Comparison of ENCODE assay signal across 17 cellular contexts in genomic region chr12:4140607-4141301, GRCh38.
DNase-seq lines count a peak whose midpoint lies in the region; ATAC-seq, FAIRE-seq and TF ChIP-seq lines count a peak whose summit lies in the region.
"Had no signal": no experiment of that assay in that cellular context is flagged by ENCODE, and none has a peak within 500 bp of the region (broad histone marks: within the 10 kb centered on the region; RNA-seq: fewer than 3 reads in every experiment).

No MANE protein-coding gene starts in this region.

- peaks cover 3% of the 10 kb centered on the region for H3K36me3 Mint-ChIP-seq in CD4-positive, CD25-positive, alpha-beta regulatory T cell
- peaks cover 16% of the 10 kb centered on the region for H3K36me3 Mint-ChIP-seq in activated CD4-positive, alpha-beta memory T cell treated with anti-CD3 and anti-CD28 coated beads, Interleukin-2, amount 10 ng/mL, durations not matched to agents 7 days and 5 days (ENCODE audit: low read depth)

- H4K91ac ChIP-seq in H1 (replicated peaks; ENCODE audit: insufficient read length, low read length) = no peak overlapping the region

- H2BK20ac ChIP-seq in H1 (ENCODE audit: low read length) = peak overlapping the region; percentile 61; the same call in 1 of the 2 replicates

- no peak for TF ChIP-seq RAD21 in H1 (IDR thresholded peaks at IDR 0.05 in 1 of 2, conservative IDR thresholded peaks at IDR 0.05 in 1 of 2; ENCODE audit: low read depth in 2 of 2, low read length in 2 of 2)

- no peaks in the 10 kb centered on the region for H3K79me1 ChIP-seq in H1 (ENCODE audit: low read depth, low read length)

- H3K27ac ChIP-seq in BLaER1 (peak overlapping the region; percentile 46), H1 (ENCODE audit: low read depth, low read length) (no peak overlapping the region)
- peak overlapping the region; percentile 88 for H3K27ac ChIP-seq in CD4-positive, CD25-positive, alpha-beta regulatory T cell (ENCODE audit: insufficient read depth, low read length, poor library complexity, severe bottlenecking)
- H3K27ac ChIP-seq: colonic mucosa, lower lobe of right lung, parathyroid adenoma, transverse colon had no signal

- ATAC-seq in CD4-positive, CD25-positive, alpha-beta regulatory T cell (ENCODE audit: low read depth in 2 of 2) = no peak
- ATAC-seq: lower lobe of right lung had no signal

- TF ChIP-seq CTCF in H1 (IDR thresholded peaks at IDR 0.05; ENCODE audit: control extremely low read depth in 1 of 3, insufficient read depth in 1 of 3, low read depth in 1 of 3, low read length in 3 of 3) = no peak

- H3K4me3 Mint-ChIP-seq in CD4-positive, CD25-positive, alpha-beta regulatory T cell = peak overlapping the region in 1 of 4 donors; percentile 90
- H3K4me3 Mint-ChIP-seq in activated CD4-positive, alpha-beta memory T cell treated with anti-CD3 and anti-CD28 coated beads, Interleukin-2, amount 10 ng/mL, durations not matched to agents 7 days and 5 days = no peak overlapping the region

- no peak overlapping the region for H3K23ac ChIP-seq in H1 (ENCODE audit: insufficient read length)

- H3K4me1 ChIP-seq in BLaER1 (peaks cover 64% of the 10 kb centered on the region), H1 (replicated peaks in 1 of 4; ENCODE audit: control insufficient read depth in 3 of 4, insufficient read depth in 4 of 4, low read length in 3 of 4) (peaks cover 0 to 18% (median 4%) of the 10 kb centered on the region in 4 experiments; a peak in 5 of 7 replicates)
- peaks cover 69% of the 10 kb centered on the region for H3K4me1 ChIP-seq in CD4-positive, CD25-positive, alpha-beta regulatory T cell (ENCODE audit: control insufficient read depth, insufficient read depth, low read length, poor library complexity, severe bottlenecking)
- H3K4me1 ChIP-seq: Caco-2, colonic mucosa, parathyroid adenoma had no signal

- H3K4me1 Mint-ChIP-seq in CD4-positive, CD25-positive, alpha-beta regulatory T cell = peaks cover 29 to 80% (median 59%) of the 10 kb centered on the region in 4 donors
- peaks cover 85% of the 10 kb centered on the region for H3K4me1 Mint-ChIP-seq in activated CD4-positive, alpha-beta memory T cell treated with anti-CD3 and anti-CD28 coated beads, Interleukin-2, amount 10 ng/mL, durations not matched to agents 7 days and 5 days

- H3K27me3 ChIP-seq in BLaER1 = no peaks in the 10 kb centered on the region
- H3K27me3 ChIP-seq in CD4-positive, CD25-positive, alpha-beta regulatory T cell (ENCODE audit: control insufficient read depth, insufficient read depth, low read length) = no peaks in the 10 kb centered on the region
- H3K27me3 ChIP-seq in H1 (replicated peaks in 1 of 4; ENCODE audit: control insufficient read depth in 3 of 4, extremely low read depth in 1 of 4, insufficient read depth in 3 of 4, low read length in 3 of 4) = no peaks in the 10 kb centered on the region; a peak in 1 of 7 replicates
- H3K27me3 ChIP-seq: colonic mucosa, transverse colon had no signal

- H3K9ac ChIP-seq in BLaER1 (no peak overlapping the region), H1 (replicated peaks in 1 of 4; ENCODE audit: extremely low read depth in 1 of 4, low read depth in 3 of 4, low read length in 3 of 4) (no peak overlapping the region)
- H3K9ac ChIP-seq: parathyroid adenoma had no signal

- no peak overlapping the region for H4K5ac ChIP-seq in H1 (ENCODE audit: insufficient read length, low read depth, low read length)

- POLR2A ChIA-PET in activated CD4-positive, alpha-beta memory T cell treated with anti-CD3 and anti-CD28 coated beads, Interleukin-2, amount 10 ng/mL, durations not matched to agents 7 days and 5 days (lab: Charles Lee) = interaction anchor here (0.8 to 10.6 kb wide), 13 partner anchors 10 to 138 kb away, joined by 3 to 422 read pairs (median 18); partner anchors contain the start of gene CCND2
- POLR2A ChIA-PET in H1 (lab: Charles Lee; ENCODE audit: partially characterized antibody) = interaction anchor here (1.1 to 3.3 kb wide), 5 partner anchors 14 to 140 kb away, joined by 3 to 16 read pairs (median 4); partner anchors contain the start of gene CCND2

- no peak overlapping the region for H2AFZ ChIP-seq in H1 (ENCODE audit: low read length)
- H2AFZ ChIP-seq: parathyroid adenoma had no signal

- peak overlapping the region; percentile 60; the same call in 1 of the 2 replicates for H2BK12ac ChIP-seq in H1 (ENCODE audit: low read depth, low read length)

- H3K4me2 ChIP-seq in BLaER1 (peak overlapping the region; percentile 91), H1 (ENCODE audit: insufficient read depth in 1 of 2, low read depth in 2 of 2, low read length in 2 of 2) (no peak overlapping the region)

- FAIRE-seq in H1 (lab: Jason Lieb, UNC) = no peak

- TF ChIP-seq EP300 in H1 (IDR thresholded peaks at IDR 0.05; ENCODE audit: borderline replicate concordance in 1 of 2, low read depth in 2 of 2, low read length in 2 of 2) = no peak

- no peak overlapping the region for H2BK120ac ChIP-seq in H1 (replicated peaks; ENCODE audit: low read depth, low read length)

- H3K36me3 ChIP-seq in BLaER1 (no peaks in the 10 kb centered on the region), H1 (ENCODE audit: control insufficient read depth in 2 of 4, insufficient read depth in 4 of 4, low read length in 3 of 4) (no peaks in the 10 kb centered on the region)
- no peaks in the 10 kb centered on the region for H3K36me3 ChIP-seq in CD4-positive, CD25-positive, alpha-beta regulatory T cell (ENCODE audit: control insufficient read depth, insufficient read depth, low read length)
- H3K36me3 ChIP-seq: colonic mucosa, lower lobe of right lung, transverse colon had no signal

- no peaks in the 10 kb centered on the region for H4K20me1 ChIP-seq in BLaER1
- H4K20me1 ChIP-seq in H1 (replicated peaks in 1 of 2; ENCODE audit: control insufficient read depth in 1 of 2, insufficient read depth in 2 of 2, low read length in 2 of 2) = no peaks in the 10 kb centered on the region

- 0 out of 2 replicates have a peak overlapping the region, but pooled peaks have one; percentile 21 for H2BK5ac ChIP-seq in H1 (ENCODE audit: low read depth, low read length)

- no peaks in the 10 kb centered on the region for H3K27me3 Mint-ChIP-seq in CD4-positive, CD25-positive, alpha-beta regulatory T cell
- H3K27me3 Mint-ChIP-seq in activated CD4-positive, alpha-beta memory T cell treated with anti-CD3 and anti-CD28 coated beads, Interleukin-2, amount 10 ng/mL, durations not matched to agents 7 days and 5 days = no peaks in the 10 kb centered on the region

- 84% methylated on average over 8 of the region's 8 CpGs; no CpG with 5 or more reads in 1 of the 2 experiments for WGBS in H1 (ENCODE audit: extremely low coverage in 1 of 2, insufficient coverage in 1 of 2, insufficient read length in 1 of 2, insufficient replicate concordance in 2 of 2, low coverage in 1 of 2, low lambda C conversion rate in 2 of 2, missing lambda C conversion rate in 1 of 2), 2 experiments

- CTCF ChIA-PET in activated CD4-positive, alpha-beta memory T cell treated with anti-CD3 and anti-CD28 coated beads, Interleukin-2, amount 10 ng/mL, durations not matched to agents 7 days and 5 days (lab: Charles Lee) = interaction anchor here (0.6 to 10.4 kb wide), 7 partner anchors 13 to 255 kb away, joined by 3 to 190 read pairs (median 43); partner anchors contain the start of gene CCND2
- CTCF ChIA-PET in H1 (lab: Charles Lee; ENCODE audit: partially characterized antibody) = interaction anchor here (1.0 to 2.5 kb wide), 8 partner anchors 11 to 146 kb away, joined by 4 to 10 read pairs (median 6); no protein-coding TSS in a partner anchor

- no peak for DNase-seq in CD4-positive, CD25-positive, alpha-beta regulatory T cell
- no peak for DNase-seq in activated CD4-positive, alpha-beta memory T cell treated with anti-CD3 and anti-CD28 coated beads, Interleukin-2, amount 10 ng/mL, durations not matched to agents 7 days and 5 days
- no peak for DNase-seq in H1 (ENCODE audit: low read depth in 1 of 2, low spot score in 2 of 2)
- DNase-seq in D341Med (ENCODE audit: low spot score) = no peak
- no peak for DNase-seq in stimulated activated CD4-positive, alpha-beta T cell treated with anti-CD3 and anti-CD28 coated beads, Interleukin-4, amount 100 ng/mL, for 1 hour
- DNase-seq in GOT3 (lab: John Stamatoyannopoulos, UW) = no peak
- DNase-seq: activated gamma-delta T cell treated with Interleukin-2 at 50 U/mL for 16 hours; colonic mucosa; lower lobe of right lung; NCI-H1092 treated with DMSO at 0.1 percent for 48 hours; NCI-H2171; NCI-H69; stimulated activated naive CD8-positive, alpha-beta T cell treated with anti-CD3 and anti-CD28 coated beads, Interleukin-15, Interleukin-2, amounts not matched to agents 100 U/mL and 50 U/mL, for 24 hours; transverse colon had no signal

- no peak overlapping the region for H3K4me3 ChIP-seq in BLaER1
- no peak overlapping the region for H3K4me3 ChIP-seq in CD4-positive, CD25-positive, alpha-beta regulatory T cell (ENCODE audit: low read depth, low read length)
- H3K4me3 ChIP-seq in H1 (ENCODE audit: extremely low read depth in 1 of 4, insufficient read depth in 2 of 4, low read depth in 3 of 4, low read length in 4 of 4) = no peak overlapping the region
- H3K4me3 ChIP-seq: colonic mucosa, lower lobe of right lung, transverse colon had no signal

- H3K9me3 ChIP-seq in BLaER1 = no peaks in the 10 kb centered on the region
- no peaks in the 10 kb centered on the region for H3K9me3 ChIP-seq in CD4-positive, CD25-positive, alpha-beta regulatory T cell (ENCODE audit: control insufficient read depth in 2 of 2, low read length in 2 of 2)
- peaks cover 4 to 5% of the 10 kb centered on the region in 2 experiments; a peak in 2 of 4 replicates for H3K9me3 ChIP-seq in H1 (ENCODE audit: insufficient read depth in 2 of 2, low read depth in 1 of 2, low read length in 1 of 2)
- H3K9me3 ChIP-seq: Caco-2, colonic mucosa, lower lobe of right lung, transverse colon had no signal

- no peak overlapping the region for H4K8ac ChIP-seq in H1 (ENCODE audit: extremely low read depth, insufficient read depth, low read length)

- no peaks in the 10 kb centered on the region for H3K79me2 ChIP-seq in H1 (ENCODE audit: control insufficient read depth in 1 of 2, insufficient read depth in 2 of 2, low read length in 2 of 2)
- H3K79me2 ChIP-seq: parathyroid adenoma had no signal

- no peak overlapping the region for H3K56ac ChIP-seq in H1 (replicated peaks; ENCODE audit: insufficient read length, low read depth, low read length)

- no peaks in the 10 kb centered on the region for H3K23me2 ChIP-seq in H1 (ENCODE audit: low read depth, low read length)

- H3K9me3 Mint-ChIP-seq in CD4-positive, CD25-positive, alpha-beta regulatory T cell = no peaks in the 10 kb centered on the region
- no peaks in the 10 kb centered on the region for H3K9me3 Mint-ChIP-seq in activated CD4-positive, alpha-beta memory T cell treated with anti-CD3 and anti-CD28 coated beads, Interleukin-2, amount 10 ng/mL, durations not matched to agents 7 days and 5 days

- no peak overlapping the region for H3K4ac ChIP-seq in H1 (replicated peaks; ENCODE audit: insufficient read length, low read depth, low read length)

- no peak overlapping the region for H3K18ac ChIP-seq in H1 (ENCODE audit: extremely low read depth, low read length)

- peak overlapping the region; percentile 65; the same call in 1 of the 2 replicates for H2AK5ac ChIP-seq in H1 (ENCODE audit: low read depth, low read length)

- no peak overlapping the region for H2BK15ac ChIP-seq in H1 (ENCODE audit: low read length)

- peak overlapping the region; percentile 77 to 98 (median 97) for H3K27ac Mint-ChIP-seq in CD4-positive, CD25-positive, alpha-beta regulatory T cell
- H3K27ac Mint-ChIP-seq in activated CD4-positive, alpha-beta memory T cell treated with anti-CD3 and anti-CD28 coated beads, Interleukin-2, amount 10 ng/mL, durations not matched to agents 7 days and 5 days = peak overlapping the region; percentile 97

- no peak overlapping the region for H3K14ac ChIP-seq in H1 (ENCODE audit: insufficient read length)

- no peak for TF ChIP-seq POLR2A in H1 (IDR thresholded peaks at IDR 0.05; ENCODE audit: control extremely low read depth in 1 of 2, low read depth in 2 of 2, low read length in 2 of 2)
